Comparison of ENCODE assay signal across 30 cellular contexts in genomic region chr1:4615138-4615470, GRCh38. TPM values are rescaled to one million over a fixed set of nuclear protein-coding genes. Genes with fewer than 3 reads are reported as not detected.
"Had no signal": no experiment of that assay in that cellular context is flagged by ENCODE, and none has a peak within 500 bp of the region (broad histone marks: within the 10 kb centered on the region; RNA-seq: fewer than 3 reads in every experiment).

No MANE protein-coding gene starts in this region.

- H3K4me3 ChIP-seq: body of pancreas, breast epithelium had no signal

- H3K27me3 ChIP-seq: brain microvascular endothelial cell, breast epithelium had no signal

- ATAC-seq: activated CD8-positive, alpha-beta memory T cell treated with anti-CD3 and anti-CD28 coated beads, Interleukin-2, amount 10 ng/mL, durations not matched to agents 7 days and 5 days; activated CD8-positive, alpha-beta T cell treated with anti-CD3 and anti-CD28 coated beads, Interleukin-2, amount 10 ng/mL, durations not matched to agents 7 days and 5 days; activated naive CD8-positive, alpha-beta T cell treated with anti-CD3 and anti-CD28 coated beads, Interleukin-2, amount 50 U/mL, for 24 hours; body of pancreas; T-cell; T-helper 17 cell had no signal

- H3K4me1 ChIP-seq: body of pancreas, breast epithelium had no signal

- H3K27ac ChIP-seq: body of pancreas, brain microvascular endothelial cell, breast epithelium, VCaP had no signal

- H3K36me3 ChIP-seq: brain microvascular endothelial cell, breast epithelium had no signal

- DNase-seq: activated B cell treated with CpG ODN at 0.5 μM for 24 hours; activated CD4-positive, alpha-beta memory T cell treated with anti-CD3 and anti-CD28 coated beads, Interleukin-2, amount 10 ng/mL, durations not matched to agents 7 days and 5 days; activated CD4-positive, alpha-beta T cell treated with anti-CD3 and anti-CD28 coated beads for 4 hours; activated CD4-positive, alpha-beta T cell treated with anti-CD3 and anti-CD28 coated beads, Interleukin-2, amount 10 ng/mL, durations not matched to agents 24 days and 14 days; activated CD4-positive, alpha-beta T cell treated with anti-CD3 and anti-CD28 coated beads, Interleukin-2, amount 50 U/mL, for 48 hours; activated CD4-positive, CD25-positive, alpha-beta regulatory T cell treated with anti-CD3 and anti-CD28 coated beads, Interleukin-2, amount 50 U/mL, for 72 hours; activated CD8-positive, alpha-beta memory T cell treated with anti-CD3 and anti-CD28 coated beads for 24 hours; activated CD8-positive, alpha-beta memory T cell treated with anti-CD3 and anti-CD28 coated beads, Interleukin-2, amount 10 ng/mL, durations not matched to agents 7 days and 5 days; activated CD8-positive, alpha-beta memory T cell treated with anti-CD3 and anti-CD28 coated beads, Interleukin-2, amount 50 U/mL, for 48 hours; activated CD8-positive, alpha-beta T cell treated with anti-CD3 and anti-CD28 coated beads, Interleukin-2, amount 10 ng/mL, durations not matched to agents 7 days and 5 days; activated effector memory CD4-positive, alpha-beta T cell treated with Interleukin-2 at 50 U/mL for 16 hours; activated gamma-delta T cell; activated naive CD4-positive, alpha-beta T cell treated with anti-CD3 and anti-CD28 coated beads, Interleukin-2, amount 10 ng/mL, durations not matched to agents 7 days and 5 days; activated naive CD4-positive, alpha-beta T cell treated with Interleukin-2 at 50 U/mL for 16 hours; activated naive CD8-positive, alpha-beta T cell treated with anti-CD3 and anti-CD28 coated beads, Interleukin-2, amount 10 ng/mL, durations not matched to agents 7 days and 5 days; activated naive CD8-positive, alpha-beta T cell treated with anti-CD3 and anti-CD28 coated beads, Interleukin-2, amount 50 U/mL, for 24 hours; activated T-cell treated with anti-CD3 and anti-CD28 coated beads, Interleukin-2, amount 50 U/mL, for 24 hours; activated T-cell treated with anti-CD3 and anti-CD28 coated beads, Interleukin-2, amount 50 U/mL, for 48 hours; amygdala; anterior cingulate cortex; body of pancreas; brain microvascular endothelial cell; central memory CD4-positive, alpha-beta T cell; T-cell; T-helper 17 cell; T-helper 9 cell had no signal

RNA-seq across cellular contexts. Expression of gene AJAP1, which starts 39.3 kb away (rescaled TPM):
- total RNA-seq: activated B cell treated with CpG ODN at 0.5 μM for 24 hours; activated CD4-positive, alpha-beta memory T cell treated with anti-CD3 and anti-CD28 coated beads, Interleukin-2, amount 10 ng/mL, durations not matched to agents 7 days and 5 days; activated CD4-positive, alpha-beta T cell treated with anti-CD3 and anti-CD28 coated beads, Interleukin-2, amount 10 ng/mL, durations not matched to agents 24 days and 14 days; activated CD8-positive, alpha-beta memory T cell treated with anti-CD3 and anti-CD28 coated beads, Interleukin-2, amount 10 ng/mL, durations not matched to agents 7 days and 5 days; activated CD8-positive, alpha-beta T cell treated with anti-CD3 and anti-CD28 coated beads, Interleukin-2, amount 10 ng/mL, durations not matched to agents 7 days and 5 days; activated naive CD8-positive, alpha-beta T cell treated with anti-CD3 and anti-CD28 coated beads, Interleukin-2, amount 10 ng/mL, durations not matched to agents 7 days and 5 days; activated T-helper 2 cell treated with anti-CD3 and anti-CD28 coated beads, Interferon-gamma antibody, Interleukin-2, Interleukin-4, amounts not matched to agents 10 μg/mL and 5 μg/mL and 100 μg/mL, durations not matched to agents 14 hours and 24 hours and 36 hours; T-helper 1 cell treated with Interleukin-12 subunit alpha and Interleukin-12 subunit beta and Interleukin-4 antibody, amounts not matched to agents 30 ng/mL and 1 ng/mL, for 36 hours; T-helper 17 cell had no signal
